ENCODE assay signal across 18 cellular contexts in the genomic region with DNA sequence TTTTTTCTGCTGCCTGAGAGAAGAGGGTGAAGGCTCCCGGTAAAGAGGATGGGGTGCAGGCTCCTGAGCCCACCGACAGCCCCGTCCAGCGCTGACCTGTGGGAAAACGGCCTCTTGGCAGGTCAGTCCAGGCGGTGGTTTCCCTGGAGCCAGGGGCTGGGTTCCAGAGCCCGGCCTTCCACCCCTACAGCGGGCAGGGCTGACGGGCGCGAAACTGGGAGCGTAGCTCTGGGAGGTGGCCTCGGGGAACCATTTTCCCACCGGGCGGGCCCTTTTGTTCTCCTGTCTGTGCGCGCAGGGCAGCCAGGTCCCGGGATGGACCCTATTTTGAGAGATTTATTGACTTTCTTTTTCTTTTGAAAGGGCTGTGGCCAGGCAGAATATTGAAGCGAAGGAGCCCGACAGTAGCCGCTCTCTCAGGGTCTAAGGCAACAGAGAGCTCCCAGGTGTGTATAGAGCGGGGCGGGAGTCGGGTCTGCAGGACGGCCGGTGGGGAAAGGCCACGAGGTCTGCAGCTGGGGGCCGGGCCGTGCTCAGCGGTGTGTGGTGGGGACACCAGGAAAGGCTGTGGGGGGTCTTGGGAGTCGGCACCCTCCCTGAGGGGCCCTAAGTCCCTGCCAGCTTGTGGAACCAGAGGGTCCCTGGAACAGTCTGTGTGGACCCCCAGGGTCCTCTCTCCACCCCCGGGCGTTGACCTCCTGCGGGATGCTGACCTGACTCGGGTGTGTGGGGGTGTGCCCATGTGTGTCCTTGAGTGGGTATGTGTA.
"Had no signal": no experiment of that assay in that cellular context is flagged by ENCODE, and none has a peak within 500 bp of the region (broad histone marks: within the 10 kb centered on the region; RNA-seq: fewer than 3 reads in every experiment).

No MANE protein-coding gene starts in this region.

- H3K27ac Mint-ChIP-seq: activated CD4-positive, alpha-beta memory T cell treated with anti-CD3 and anti-CD28 coated beads for 36 hours; activated CD4-positive, alpha-beta T cell treated with anti-CD3 and anti-CD28 coated beads for 36 hours; activated naive CD8-positive, alpha-beta T cell; endodermal cell; nephron progenitor cell; T-helper 2 cell treated with Interferon-gamma antibody and Interleukin-4, amounts not matched to agents 5 μg/mL and 100 μg/mL, for 36 hours; WTC11 had no signal

- H3K4me3 Mint-ChIP-seq: activated CD4-positive, alpha-beta memory T cell treated with anti-CD3 and anti-CD28 coated beads for 36 hours; activated CD4-positive, alpha-beta T cell treated with anti-CD3 and anti-CD28 coated beads for 36 hours; activated naive CD8-positive, alpha-beta T cell; brain; endodermal cell; nephron progenitor cell; T-helper 2 cell treated with Interferon-gamma antibody and Interleukin-4, amounts not matched to agents 5 μg/mL and 100 μg/mL, for 36 hours; type B pancreatic cell; WTC11 had no signal

- H3K4me3 ChIP-seq: lung, right atrium auricular region had no signal

- H3K9me3 ChIP-seq: right atrium auricular region had no signal

- H3K9me3 Mint-ChIP-seq: activated CD4-positive, alpha-beta memory T cell treated with anti-CD3 and anti-CD28 coated beads for 36 hours; endodermal cell; T-helper 2 cell treated with Interferon-gamma antibody and Interleukin-4, amounts not matched to agents 5 μg/mL and 100 μg/mL, for 36 hours; type B pancreatic cell had no signal

- H3K27me3 ChIP-seq: right atrium auricular region had no signal

- ATAC-seq: activated CD4-positive, alpha-beta T cell treated with anti-CD3 and anti-CD28 coated beads for 36 hours; WTC11 had no signal

- DNase-seq: activated CD4-positive, alpha-beta memory T cell treated with anti-CD3 and anti-CD28 coated beads for 36 hours; activated CD4-positive, alpha-beta T cell treated with anti-CD3 and anti-CD28 coated beads for 36 hours; activated T-cell treated with anti-CD3 and anti-CD28 coated beads for 4 hours; amygdala; central memory CD4-positive, alpha-beta T cell; endodermal cell; midbrain; nephron progenitor cell; small intestine; stimulated activated CD4-positive, alpha-beta T cell treated with anti-CD3 and anti-CD28 coated beads, Interleukin-4, amount 100 ng/mL, for 24 hours; stimulated activated naive CD4-positive, alpha-beta T cell had no signal

- H3K4me1 Mint-ChIP-seq: activated CD4-positive, alpha-beta T cell treated with anti-CD3 and anti-CD28 coated beads for 36 hours had no signal

- H3K36me3 Mint-ChIP-seq: activated CD4-positive, alpha-beta memory T cell treated with anti-CD3 and anti-CD28 coated beads for 36 hours; activated naive CD8-positive, alpha-beta T cell; brain; type B pancreatic cell; WTC11 had no signal

- H3K36me3 ChIP-seq: right atrium auricular region had no signal
